17 cellular contexts compared by ENCODE assay signal in the genomic region with DNA sequence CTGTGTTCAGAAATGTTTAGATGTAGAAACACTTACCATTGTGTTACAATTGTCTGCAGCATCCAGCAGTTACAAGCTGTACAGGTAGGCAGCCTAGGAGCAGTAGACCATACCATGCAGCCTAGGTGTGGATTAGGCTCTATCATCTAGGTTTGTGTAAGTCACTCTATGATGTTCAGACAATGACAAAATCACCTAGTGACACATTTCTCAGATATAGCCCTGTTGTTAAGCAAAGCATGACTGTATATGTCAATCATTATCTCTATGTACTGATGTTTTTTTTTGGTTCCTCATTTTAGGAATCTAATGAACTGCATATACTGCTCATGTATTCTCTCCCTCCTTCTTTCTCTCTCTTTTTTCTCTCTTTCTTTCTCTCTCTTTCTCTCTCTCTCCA.
A peak's percentile ranks its signal among the peaks of the same experiment; 100 is the strongest.
DNase-seq lines count a peak whose midpoint lies in the region; ATAC-seq lines count a peak whose summit lies in the region.
"Had no signal": no experiment of that assay in that cellular context is flagged by ENCODE, and none has a peak within 500 bp of the region (broad histone marks: within the 10 kb centered on the region; RNA-seq: fewer than 3 reads in every experiment).

No MANE protein-coding gene starts in this region.

- ATAC-seq in GM18508 (IDR thresholded peaks at IDR 0.05; ENCODE audit: insufficient read depth, unreplicated experiment) (peak; percentile 86), GM21390 (IDR thresholded peaks at IDR 0.05; ENCODE audit: unreplicated experiment) (peak; percentile 54), HG03095 (IDR thresholded peaks at IDR 0.05; ENCODE audit: unreplicated experiment) (peak; percentile 69), HG03571 (IDR thresholded peaks at IDR 0.05; ENCODE audit: unreplicated experiment) (peak; percentile 75), HG03442 (IDR thresholded peaks at IDR 0.05; ENCODE audit: unreplicated experiment) (no peak)
- ATAC-seq: right cardiac atrium, Right ventricle myocardium inferior had no signal

- DNase-seq in activated T-cell treated with anti-CD3 and anti-CD28 coated beads, Interleukin-2, amount 50 U/mL, for 1 hour, result no peak
- DNase-seq in kidney glomerular epithelial cell (lab: John Stamatoyannopoulos, UW) (no peak), posterior cingulate gyrus (no peak)
- DNase-seq: activated CD4-positive, alpha-beta T cell treated with anti-CD3 and anti-CD28 coated beads, Interleukin-2, amount 10 ng/mL, durations not matched to agents 24 days and 14 days; activated CD8-positive, alpha-beta memory T cell treated with anti-CD3 and anti-CD28 coated beads, Interleukin-2, amount 50 U/mL, for 4 hours; activated gamma-delta T cell treated with Interleukin-2 at 50 U/mL for 16 hours; C1 segment of cervical spinal cord; Kasumi-1; NCI-H1105; NCI-H526; right cardiac atrium had no signal

- intact Hi-C loops in posterior cingulate gyrus (cut with DNase I), result no loop called here
